8 cellular contexts compared by ENCODE assay signal in genomic region chr22:21014202-21015050, GRCh38. TPM values are rescaled to one million over a fixed set of nuclear protein-coding genes. Genes with fewer than 3 reads are reported as not detected.
DNase-seq lines count a peak whose midpoint lies in the region; ATAC-seq and TF ChIP-seq lines count a peak whose summit lies in the region.

No MANE protein-coding gene starts in this region.

- no peaks in the 10 kb centered on the region for H3K27me3 Mint-ChIP-seq in activated CD4-positive, alpha-beta memory T cell treated with anti-CD3 and anti-CD28 coated beads for 36 hours

- POLR2A ChIA-PET in AG04450 (lab: Yijun Ruan, JAX) = interaction anchor here (0.6 to 1.8 kb wide), 7 partner anchors 12 to 648 kb away, joined by 3 to 15 read pairs (median 4); partner anchors contain the start of genes LZTR1 and THAP7
- POLR2A ChIA-PET in activated CD4-positive, alpha-beta memory T cell treated with anti-CD3 and anti-CD28 coated beads for 36 hours (lab: Charles Lee) = interaction anchor here (1.1 to 1.7 kb wide), 2 partner anchors 12 kb away, joined by 3 to 7 read pairs; partner anchors contain the start of gene THAP7

- no peaks in the 10 kb centered on the region for H3K9me3 Mint-ChIP-seq in activated CD4-positive, alpha-beta memory T cell treated with anti-CD3 and anti-CD28 coated beads for 36 hours

- CTCF ChIA-PET in AG04450 (lab: Charles Lee) = interaction anchor here (0.9 to 1.0 kb wide), 2 partner anchors 20 to 32 kb away, joined by 3 read pairs; partner anchors contain the start of gene LZTR1
- CTCF ChIA-PET in activated CD4-positive, alpha-beta memory T cell treated with anti-CD3 and anti-CD28 coated beads for 36 hours (lab: Charles Lee) = interaction anchor here (1.4 kb wide), 1 partner anchor 32 kb away, joined by 5 read pairs; the partner anchor contains the start of gene LZTR1

- H3K27me3 ChIP-seq in AG04450 (ENCODE audit: control insufficient read depth, insufficient read depth, low read length) (peaks cover 2% of the 10 kb centered on the region), dorsolateral prefrontal cortex (no peaks in the 10 kb centered on the region)

- no peak for TF ChIP-seq CTCF in AG04450 (IDR thresholded peaks at IDR 0.05; ENCODE audit: low read depth, low read length)
- TF ChIP-seq CTCF in dorsolateral prefrontal cortex (IDR thresholded peaks at IDR 0.05 in 54 of 56, conservative IDR thresholded peaks at IDR 0.05 in 2 of 56; ENCODE audit: low read depth in 1 of 56, partially characterized antibody in 56 of 56) = peak in 7 of 56 donors; percentile 8 to 32 (median 15)
- no peak for TF ChIP-seq CTCF in lower leg skin (IDR thresholded peaks at IDR 0.05)

- intact Hi-C loops in activated CD4-positive, alpha-beta memory T cell treated with anti-CD3 and anti-CD28 coated beads for 36 hours (cut with micrococcal nuclease) = loop anchor here (1.0 kb wide), 1 partner anchor 12 kb away; the partner anchor contains the start of gene THAP7
- intact Hi-C loops in dorsolateral prefrontal cortex (cut with DNase I) = no loop called here
- intact Hi-C loops in lower leg skin (cut with DNase I; ENCODE audit: low total_unique reads) = no loop called here

- H3K4me3 ChIP-seq in AG04450 (ENCODE audit: low read depth, low read length) (peak overlapping the region; percentile 74), dorsolateral prefrontal cortex (peak overlapping the region; percentile 48 to 95 (median 73)), lower leg skin (ENCODE audit: low read depth, poor library complexity, severe bottlenecking) (no peak overlapping the region)

- no peaks in the 10 kb centered on the region; the same call in 1 of the 2 replicates for H3K9me3 ChIP-seq in AG04450 (ENCODE audit: control insufficient read depth, insufficient read depth, low read length)

- peak overlapping the region; percentile 70 for H3K27ac Mint-ChIP-seq in activated CD4-positive, alpha-beta memory T cell treated with anti-CD3 and anti-CD28 coated beads for 36 hours

- TF ChIP-seq POLR2A in lower leg skin (IDR thresholded peaks at IDR 0.05) = no peak

- H3K36me3 Mint-ChIP-seq in activated CD4-positive, alpha-beta memory T cell treated with anti-CD3 and anti-CD28 coated beads for 36 hours = no peaks in the 10 kb centered on the region

- H3K27ac ChIP-seq in AG04450 (ENCODE audit: low read depth, low read length) = peak overlapping the region; percentile 73
- peak overlapping the region in 55 of 59 donors; percentile 1 to 88 (median 74) for H3K27ac ChIP-seq in dorsolateral prefrontal cortex

- peaks cover 20% of the 10 kb centered on the region for H3K4me1 Mint-ChIP-seq in activated CD4-positive, alpha-beta memory T cell treated with anti-CD3 and anti-CD28 coated beads for 36 hours (ENCODE audit: low read depth)

- WGBS in lower leg skin, 2 donors = 3 to 8% methylated on average over 10 to 28 of the region's 44 CpGs

- DNase-seq in AG04450 (ENCODE audit: low read depth, low spot score) (peak; percentile 74), NCI-H526 (lab: John Stamatoyannopoulos, UW) (peak; percentile 85 to 92), dorsolateral prefrontal cortex (peak; percentile 73 to 94 (median 92)), lower leg skin (ENCODE audit: low spot score in 2 of 2) (peak; percentile 62 to 96)
- peak; percentile 92 for DNase-seq in activated CD4-positive, alpha-beta memory T cell treated with anti-CD3 and anti-CD28 coated beads for 36 hours
- peak; percentile 87 for DNase-seq in stimulated activated CD4-positive, alpha-beta T cell treated with anti-CD3 and anti-CD28 coated beads, Interleukin-4, amount 100 ng/mL, for 24 hours

- peak; percentile 87 for ATAC-seq in GM19035 (IDR thresholded peaks at IDR 0.05; ENCODE audit: unreplicated experiment)
- ATAC-seq in HG03457 (IDR thresholded peaks at IDR 0.05; ENCODE audit: unreplicated experiment) = peak; percentile 75

- peak overlapping the region; percentile 89 for H3K4me3 Mint-ChIP-seq in activated CD4-positive, alpha-beta memory T cell treated with anti-CD3 and anti-CD28 coated beads for 36 hours

RNA-seq across cellular contexts. Expression of gene P2RX6, which starts 0.5 kb away (rescaled TPM):
- 1.7 and 1.9 TPM in 2 replicates for polyA plus RNA-seq in AG04450 (2011; rRNA removed)
- 1.3 and 2.6 TPM in 2 replicates for polyA minus RNA-seq in AG04450 (2011; rRNA and poly(A)+ RNA removed)
- total RNA-seq in activated CD4-positive, alpha-beta memory T cell treated with anti-CD3 and anti-CD28 coated beads for 36 hours = not detected
- 10 to 100 TPM in 113 of 120 experiments, 1 to 10 TPM in 7; 8.0 to 33.6 (median 14.2) TPM for total RNA-seq in dorsolateral prefrontal cortex
- total RNA-seq in lower leg skin = 1 to 10 TPM in 2 of 4 donors, under 1 TPM in 2; 0.12 to 2.6 (median 0.87) TPM

RNA-seq across cellular contexts. Expression of gene THAP7, which starts 12.5 kb away (rescaled TPM):
- polyA plus RNA-seq in AG04450 (2011; rRNA removed) = 12.5 and 15.1 TPM in 2 replicates
- polyA minus RNA-seq in AG04450 (2011; rRNA and poly(A)+ RNA removed) = 9.7 and 12.3 TPM in 2 replicates
- 10 to 100 TPM; 22.1 to 26.8 TPM for total RNA-seq in activated CD4-positive, alpha-beta memory T cell treated with anti-CD3 and anti-CD28 coated beads for 36 hours
- total RNA-seq in dorsolateral prefrontal cortex = 10 to 100 TPM; 17.9 to 37.3 (median 26.6) TPM
- 10 to 100 TPM; 23.3 to 48.2 (median 45.1) TPM for total RNA-seq in lower leg skin

RNA-seq across cellular contexts. Expression of gene SLC7A4, which starts 17.9 kb away (rescaled TPM):
- 0.11 and 0.24 TPM in 2 replicates for polyA plus RNA-seq in AG04450 (2011; rRNA removed)
- polyA minus RNA-seq in AG04450 (2011; rRNA and poly(A)+ RNA removed) = 0.30 TPM in 1 of 2 replicates, not detected in the other
- total RNA-seq in activated CD4-positive, alpha-beta memory T cell treated with anti-CD3 and anti-CD28 coated beads for 36 hours = not detected
- total RNA-seq in dorsolateral prefrontal cortex (10 to 100 TPM in 14 of 120 experiments, 1 to 10 TPM in 106; 2.2 to 13.5 (median 7.9) TPM), lower leg skin (1 to 10 TPM; 1.5 to 4.5 (median 2.8) TPM)

RNA-seq across cellular contexts. Expression of gene LRRC74B, which starts 31.3 kb away (rescaled TPM):
- not detected in 2 replicates for polyA plus RNA-seq in AG04450 (2011; rRNA removed)
- not detected in 2 replicates for polyA minus RNA-seq in AG04450 (2011; rRNA and poly(A)+ RNA removed)
- not detected for total RNA-seq in activated CD4-positive, alpha-beta memory T cell treated with anti-CD3 and anti-CD28 coated beads for 36 hours
- total RNA-seq in dorsolateral prefrontal cortex (1 to 10 TPM in 4 of 120 experiments, under 1 TPM in 78, not detected in 38; 0.13 to 2.1 (median 0.39) TPM), lower leg skin (not detected)

RNA-seq across cellular contexts. Expression of gene LZTR1, which starts 32.3 kb away (rescaled TPM):
- polyA plus RNA-seq in AG04450 (2011; rRNA removed) = 28.3 and 32.3 TPM in 2 replicates
- polyA minus RNA-seq in AG04450 (2011; rRNA and poly(A)+ RNA removed) = 51.6 and 64.2 TPM in 2 replicates
- 10 to 100 TPM; 39.3 to 43.4 TPM for total RNA-seq in activated CD4-positive, alpha-beta memory T cell treated with anti-CD3 and anti-CD28 coated beads for 36 hours
- total RNA-seq in dorsolateral prefrontal cortex (100 to 1,000 TPM in 5 of 120 experiments, 10 to 100 TPM in 115; 48.3 to 115 (median 73.6) TPM), lower leg skin (10 to 100 TPM; 25.4 to 34.9 (median 28.4) TPM)
